8 cellular contexts compared by ENCODE assay signal in the genomic region with DNA sequence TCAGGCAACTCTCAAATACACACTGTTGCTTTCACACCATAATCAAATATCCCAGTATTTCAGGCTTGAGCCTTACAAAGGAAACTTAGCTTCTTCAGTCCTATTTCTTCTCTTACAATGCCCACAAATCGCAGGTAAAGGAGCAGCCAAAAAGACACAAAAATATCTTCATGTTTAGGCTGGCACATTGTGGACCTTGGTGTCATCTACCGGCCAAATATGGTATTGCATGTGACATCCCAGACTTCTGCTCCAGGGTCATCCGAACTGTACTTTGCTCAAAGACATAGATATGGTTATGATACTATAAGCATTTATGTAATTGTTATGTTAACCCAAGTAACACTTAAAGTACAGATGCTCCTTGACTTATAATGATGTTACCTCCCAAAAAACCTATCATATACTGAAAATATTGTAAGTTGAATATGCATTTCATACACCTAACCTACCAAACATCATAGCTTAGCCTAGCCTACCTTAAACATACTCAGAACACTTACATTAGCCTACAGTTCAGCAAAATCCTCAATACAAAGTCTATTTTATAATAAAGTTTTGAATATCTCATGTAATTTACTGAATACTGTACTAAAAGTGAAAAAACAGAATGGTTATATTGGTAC. TPM values are rescaled to one million over a fixed set of nuclear protein-coding genes. Genes with fewer than 3 reads are reported as not detected.
A peak's percentile ranks its signal among the peaks of the same experiment; 100 is the strongest.
DNase-seq lines count a peak whose midpoint lies in the region; ATAC-seq, FAIRE-seq and TF ChIP-seq lines count a peak whose summit lies in the region.

No MANE protein-coding gene starts in this region.

- no peaks in the 10 kb centered on the region for H3K79me2 ChIP-seq in H1 (ENCODE audit: control insufficient read depth in 1 of 2, insufficient read depth in 2 of 2, low read length in 2 of 2)

- TF ChIP-seq POLR2A in H1 (IDR thresholded peaks at IDR 0.05; ENCODE audit: control extremely low read depth in 1 of 2, low read depth in 2 of 2, low read length in 2 of 2) (peak in 1 of 2 experiments; percentile 9; a peak in 1 of 3 replicates), stomach (IDR thresholded peaks at IDR 0.05) (no peak)

- H3K27me3 ChIP-seq in H1 (replicated peaks in 1 of 4; ENCODE audit: control insufficient read depth in 3 of 4, extremely low read depth in 1 of 4, insufficient read depth in 3 of 4, low read length in 3 of 4) (no peaks in the 10 kb centered on the region), stomach (peaks cover 4 to 39% (median 6%) of the 10 kb centered on the region in 3 donors)

- TF ChIP-seq CTCF in H1 (IDR thresholded peaks at IDR 0.05; ENCODE audit: control extremely low read depth in 1 of 3, insufficient read depth in 1 of 3, low read depth in 1 of 3, low read length in 3 of 3) (peak; percentile 70 to 96 (median 87)), stomach (IDR thresholded peaks at IDR 0.05) (peak in 5 of 7 experiments; percentile 89 to 95 (median 91))

- no peak overlapping the region for H3K4me3 ChIP-seq in H1 (ENCODE audit: extremely low read depth in 1 of 4, insufficient read depth in 2 of 4, low read depth in 3 of 4, low read length in 4 of 4)
- no peak overlapping the region for H3K4me3 ChIP-seq in stomach

- no peaks in the 10 kb centered on the region for H4K20me1 ChIP-seq in H1 (replicated peaks in 1 of 2; ENCODE audit: control insufficient read depth in 1 of 2, insufficient read depth in 2 of 2, low read length in 2 of 2)

- no peak overlapping the region for H2BK15ac ChIP-seq in H1 (ENCODE audit: low read length)

- no peak overlapping the region for H3K27ac ChIP-seq in H1 (ENCODE audit: low read depth, low read length)
- no peak overlapping the region for H3K27ac ChIP-seq in stomach

- H2BK12ac ChIP-seq in H1 (ENCODE audit: low read depth, low read length): no peak overlapping the region

- H3K4ac ChIP-seq in H1 (replicated peaks; ENCODE audit: insufficient read length, low read depth, low read length): no peak overlapping the region

- no peak overlapping the region for H4K5ac ChIP-seq in H1 (ENCODE audit: insufficient read length, low read depth, low read length)

- no peak overlapping the region for H2BK20ac ChIP-seq in H1 (ENCODE audit: low read length)

- no peak overlapping the region for H4K91ac ChIP-seq in H1 (replicated peaks; ENCODE audit: insufficient read length, low read length)

- TF ChIP-seq EP300 in H1 (IDR thresholded peaks at IDR 0.05; ENCODE audit: borderline replicate concordance in 1 of 2, low read depth in 2 of 2, low read length in 2 of 2) (no peak), stomach (IDR thresholded peaks at IDR 0.05) (no peak)

- no peak overlapping the region for H3K23ac ChIP-seq in H1 (ENCODE audit: insufficient read length)

- H3K36me3 Mint-ChIP-seq in activated CD4-positive, alpha-beta memory T cell treated with anti-CD3 and anti-CD28 coated beads for 36 hours: no peaks in the 10 kb centered on the region

- H3K9ac ChIP-seq in H1 (replicated peaks in 1 of 4; ENCODE audit: extremely low read depth in 1 of 4, low read depth in 3 of 4, low read length in 3 of 4): no peak overlapping the region

- H4K8ac ChIP-seq in H1 (ENCODE audit: extremely low read depth, insufficient read depth, low read length): no peak overlapping the region

- no peaks in the 10 kb centered on the region for H3K9me3 Mint-ChIP-seq in activated CD4-positive, alpha-beta memory T cell treated with anti-CD3 and anti-CD28 coated beads for 36 hours

- H3K4me3 Mint-ChIP-seq in activated CD4-positive, alpha-beta memory T cell treated with anti-CD3 and anti-CD28 coated beads for 36 hours: no peak overlapping the region

- H2AK5ac ChIP-seq in H1 (ENCODE audit: low read depth, low read length): no peak overlapping the region

- H3K27me3 Mint-ChIP-seq in activated CD4-positive, alpha-beta memory T cell treated with anti-CD3 and anti-CD28 coated beads for 36 hours: peaks cover 14% of the 10 kb centered on the region

- no peak overlapping the region for H3K14ac ChIP-seq in H1 (ENCODE audit: insufficient read length)

- no peaks in the 10 kb centered on the region for H3K4me1 Mint-ChIP-seq in activated CD4-positive, alpha-beta memory T cell treated with anti-CD3 and anti-CD28 coated beads for 36 hours (ENCODE audit: low read depth)

- H2BK120ac ChIP-seq in H1 (replicated peaks; ENCODE audit: low read depth, low read length): no peak overlapping the region

- H3K4me1 ChIP-seq in H1 (replicated peaks in 1 of 4; ENCODE audit: control insufficient read depth in 3 of 4, insufficient read depth in 4 of 4, low read length in 3 of 4) (no peaks in the 10 kb centered on the region), stomach (no peaks in the 10 kb centered on the region)

- intact Hi-C loops in activated CD4-positive, alpha-beta memory T cell treated with anti-CD3 and anti-CD28 coated beads for 36 hours (cut with micrococcal nuclease): loop anchor here (10.0 kb wide), 3 partner anchors 215 to 905 kb away; partner anchors contain the start of gene OR12D3
- intact Hi-C loops in stomach (cut with DNase I; ENCODE audit: low total_unique reads): loop anchor here (5.0 kb wide), 1 partner anchor 902 kb away; no protein-coding TSS in a partner anchor

- H3K27ac Mint-ChIP-seq in activated CD4-positive, alpha-beta memory T cell treated with anti-CD3 and anti-CD28 coated beads for 36 hours: no peak overlapping the region

- H3K36me3 ChIP-seq in H1 (ENCODE audit: control insufficient read depth in 2 of 4, insufficient read depth in 4 of 4, low read length in 3 of 4): no peaks in the 10 kb centered on the region
- H3K36me3 ChIP-seq in stomach: no peaks in the 10 kb centered on the region

- CTCF ChIA-PET in activated CD4-positive, alpha-beta memory T cell treated with anti-CD3 and anti-CD28 coated beads for 36 hours (lab: Charles Lee): interaction anchor here (0.6 to 1.6 kb wide), 15 partner anchors 12 to 904 kb away, joined by 3 to 4 read pairs (median 3); partner anchors contain the start of genes OR12D3 and UBD
- CTCF ChIA-PET in H1 (lab: Charles Lee; ENCODE audit: partially characterized antibody): interaction anchor here (0.6 to 7.2 kb wide), 45 partner anchors 9 to 517 kb away, joined by 3 to 53 read pairs (median 4); partner anchors contain the start of genes OR12D1, OR12D3, OR5V1 and UBD

- peak; percentile 61 for ATAC-seq in GM18867 (IDR thresholded peaks at IDR 0.05; ENCODE audit: unreplicated experiment)

- no peaks in the 10 kb centered on the region for H3K79me1 ChIP-seq in H1 (ENCODE audit: low read depth, low read length)

- DNase-seq in AG20443 (ENCODE audit: low spot score) (peak; percentile 67), NCI-H526 treated with DMSO at 0.1 percent for 48 hours (lab: John Stamatoyannopoulos, UW) (peak; percentile 12), H1 (ENCODE audit: low read depth in 1 of 2, low spot score in 2 of 2) (peak in 1 of 2 experiments; percentile 75), myocyte (ENCODE audit: low read depth) (peak; percentile 62), stomach (peak; percentile 34), NCI-H446 treated with DMSO at 0.1 percent for 48 hours (lab: John Stamatoyannopoulos, UW) (no peak)
- DNase-seq in activated CD4-positive, alpha-beta memory T cell treated with anti-CD3 and anti-CD28 coated beads for 36 hours: peak; percentile 58

- no peak overlapping the region for H2BK5ac ChIP-seq in H1 (ENCODE audit: low read depth, low read length)

- FAIRE-seq in H1 (lab: Jason Lieb, UNC): peak; percentile 96

- TF ChIP-seq RAD21 in H1 (IDR thresholded peaks at IDR 0.05 in 1 of 2, conservative IDR thresholded peaks at IDR 0.05 in 1 of 2; ENCODE audit: low read depth in 2 of 2, low read length in 2 of 2): peak; percentile 99 to 100

- POLR2A ChIA-PET in activated CD4-positive, alpha-beta memory T cell treated with anti-CD3 and anti-CD28 coated beads for 36 hours (lab: Charles Lee): no interaction called here
- POLR2A ChIA-PET in H1 (lab: Charles Lee; ENCODE audit: partially characterized antibody): interaction anchor here (0.8 to 3.5 kb wide), 5 partner anchors 9 to 213 kb away, joined by 3 to 20 read pairs (median 4); no protein-coding TSS in a partner anchor

- H3K9me3 ChIP-seq in H1 (ENCODE audit: insufficient read depth in 2 of 2, low read depth in 1 of 2, low read length in 1 of 2) (no peaks in the 10 kb centered on the region), stomach (no peaks in the 10 kb centered on the region)

- no peak overlapping the region for H3K56ac ChIP-seq in H1 (replicated peaks; ENCODE audit: insufficient read length, low read depth, low read length)

- no peak overlapping the region for H3K4me2 ChIP-seq in H1 (ENCODE audit: insufficient read depth in 1 of 2, low read depth in 2 of 2, low read length in 2 of 2)

- H3K23me2 ChIP-seq in H1 (ENCODE audit: low read depth, low read length): no peaks in the 10 kb centered on the region

- no peak overlapping the region for H3K18ac ChIP-seq in H1 (ENCODE audit: extremely low read depth, low read length)

- H2AFZ ChIP-seq in H1 (ENCODE audit: low read length): no peak overlapping the region

- 36% methylated on average over 3 of the region's 3 CpGs; no CpG with 5 or more reads in 1 of the 2 experiments for WGBS in H1 (ENCODE audit: extremely low coverage in 1 of 2, insufficient coverage in 1 of 2, insufficient read length in 1 of 2, insufficient replicate concordance in 2 of 2, low coverage in 1 of 2, low lambda C conversion rate in 2 of 2, missing lambda C conversion rate in 1 of 2), 2 experiments
- 2 to 8% (median 6%) methylated on average over 3 of the region's 3 CpGs for WGBS in stomach, 5 donors

RNA-seq across cellular contexts. Expression of gene OR2H2, which starts 4.6 kb away (rescaled TPM):
- not detected for total RNA-seq in activated CD4-positive, alpha-beta memory T cell treated with anti-CD3 and anti-CD28 coated beads for 36 hours
- not detected in 2 replicates for total RNA-seq in H1 (2021; fragmentation: NEBNext Ultra II Directional; extraction: Animal tissue kit (Norgen Biotek cat#: 25700))
- not detected in 2 replicates for polyA plus RNA-seq in H1 (2011; rRNA removed)
- not detected for polyA plus RNA-seq in H1 (2011; cell fraction: cytosol; rRNA removed)
- polyA plus RNA-seq in H1 (2011; cell fraction: nucleus; rRNA removed): not detected
- polyA plus RNA-seq in H1 (2012, experiment 1 of 2): 1.3 to 1.7 TPM (median 1.6 TPM) in 4 replicates
- polyA plus RNA-seq in H1 (2012, experiment 2 of 2): not detected
- polyA plus RNA-seq in H1 (2013, experiment 1 of 2): not detected
- not detected for polyA plus RNA-seq in H1 (2013, experiment 2 of 2)
- polyA minus RNA-seq in H1 (2011; rRNA and poly(A)+ RNA removed): not detected in 2 replicates
- polyA minus RNA-seq in H1 (2011; cell fraction: cytosol; rRNA and poly(A)+ RNA removed): not detected
- not detected for polyA minus RNA-seq in H1 (2011; cell fraction: nucleus; rRNA and poly(A)+ RNA removed)
- total RNA-seq in myocyte: not detected in 2 replicates
- 0.05 TPM for polyA plus RNA-seq in myocyte (2012)
- not detected for total RNA-seq in stomach
- not detected for polyA plus RNA-seq in stomach

RNA-seq across cellular contexts. Expression of gene UBD, which starts 30.0 kb away (rescaled TPM):
- total RNA-seq in activated CD4-positive, alpha-beta memory T cell treated with anti-CD3 and anti-CD28 coated beads for 36 hours: under 1 TPM; 0.59 to 0.70 TPM
- not detected in 2 replicates for total RNA-seq in H1 (2021; fragmentation: NEBNext Ultra II Directional; extraction: Animal tissue kit (Norgen Biotek cat#: 25700))
- 0.23 TPM in 1 of 2 replicates, not detected in the other for polyA plus RNA-seq in H1 (2011; rRNA removed)
- 0.14 TPM for polyA plus RNA-seq in H1 (2011; cell fraction: cytosol; rRNA removed)
- not detected for polyA plus RNA-seq in H1 (2011; cell fraction: nucleus; rRNA removed)
- 0.29 to 0.54 TPM (median 0.32 TPM) in 3 of 4 replicates, not detected in the other for polyA plus RNA-seq in H1 (2012, experiment 1 of 2)
- not detected for polyA plus RNA-seq in H1 (2012, experiment 2 of 2)
- polyA plus RNA-seq in H1 (2013, experiment 1 of 2): not detected
- not detected for polyA plus RNA-seq in H1 (2013, experiment 2 of 2)
- polyA minus RNA-seq in H1 (2011; rRNA and poly(A)+ RNA removed): 0.16 TPM in 1 of 2 replicates, not detected in the other
- polyA minus RNA-seq in H1 (2011; cell fraction: cytosol; rRNA and poly(A)+ RNA removed): not detected
- polyA minus RNA-seq in H1 (2011; cell fraction: nucleus; rRNA and poly(A)+ RNA removed): not detected
- not detected in 2 replicates for total RNA-seq in myocyte
- polyA plus RNA-seq in myocyte (2012): not detected
- 10 to 100 TPM in 1 of 5 donors, 1 to 10 TPM in 1, not detected in 3; 4.2 to 40.3 TPM for total RNA-seq in stomach
- 10 to 100 TPM in 1 of 3 donors, 1 to 10 TPM in 2; 4.0 to 65.8 (median 7.7) TPM for polyA plus RNA-seq in stomach

RNA-seq across cellular contexts. Expression of gene GABBR1, which starts 43.4 kb away (rescaled TPM):
- 10 to 100 TPM; 21.1 to 23.5 TPM for total RNA-seq in activated CD4-positive, alpha-beta memory T cell treated with anti-CD3 and anti-CD28 coated beads for 36 hours
- 67.8 and 75.9 TPM in 2 replicates for total RNA-seq in H1 (2021; fragmentation: NEBNext Ultra II Directional; extraction: Animal tissue kit (Norgen Biotek cat#: 25700))
- polyA plus RNA-seq in H1 (2011; rRNA removed): 78.3 and 86.7 TPM in 2 replicates
- polyA plus RNA-seq in H1 (2011; cell fraction: cytosol; rRNA removed): 59.9 TPM
- 315 TPM for polyA plus RNA-seq in H1 (2011; cell fraction: nucleus; rRNA removed)
- polyA plus RNA-seq in H1 (2012, experiment 1 of 2): 55.4 to 76.8 TPM (median 71.2 TPM) in 4 replicates
- 19.6 TPM for polyA plus RNA-seq in H1 (2012, experiment 2 of 2)
- 58.3 TPM for polyA plus RNA-seq in H1 (2013, experiment 1 of 2)
- polyA plus RNA-seq in H1 (2013, experiment 2 of 2): 52.1 TPM
- polyA minus RNA-seq in H1 (2011; rRNA and poly(A)+ RNA removed): 73.3 and 88.3 TPM in 2 replicates
- polyA minus RNA-seq in H1 (2011; cell fraction: cytosol; rRNA and poly(A)+ RNA removed): 25.2 TPM
- 118 TPM for polyA minus RNA-seq in H1 (2011; cell fraction: nucleus; rRNA and poly(A)+ RNA removed)
- total RNA-seq in myocyte: 5.7 and 7.8 TPM in 2 replicates
- 21.4 TPM for polyA plus RNA-seq in myocyte (2012)
- total RNA-seq in stomach: 100 to 1,000 TPM in 1 of 5 donors, 10 to 100 TPM in 4; 29.3 to 101 (median 38.7) TPM
- polyA plus RNA-seq in stomach: 10 to 100 TPM in 1 of 3 donors, 1 to 10 TPM in 2; 4.5 to 22.0 (median 6.3) TPM
